Comparison of ENCODE assay signal across 8 cellular contexts in genomic region chr10:71964669-71965515, GRCh38. TPM values are rescaled to one million over a fixed set of nuclear protein-coding genes. Genes with fewer than 3 reads are reported as not detected.
A peak's percentile ranks its signal among the peaks of the same experiment; 100 is the strongest.
DNase-seq lines count a peak whose midpoint lies in the region; ATAC-seq and TF ChIP-seq lines count a peak whose summit lies in the region.

No MANE protein-coding gene starts in this region.

- peak; percentile 87 for DNase-seq in GM03348 (ENCODE audit: low spot score)
- peak; percentile 78 for DNase-seq in RPMI7951 (ENCODE audit: low read depth)
- DNase-seq in body of pancreas: peak in 3 of 4 donors; percentile 44 to 53 (median 51)
- DNase-seq in islet precursor cell: peak; percentile 78
- DNase-seq in spleen: no peak
- DNase-seq in NCI-H82 treated with DMSO at 0.1 percent for 48 hours (lab: John Stamatoyannopoulos, UW; ENCODE audit: unreplicated experiment): no peak
- DNase-seq in NCI-H524 treated with DMSO at 0.1 percent for 48 hours (lab: John Stamatoyannopoulos, UW): no peak

- H3K27ac ChIP-seq in body of pancreas (peak overlapping the region; percentile 42 to 84 (median 76)), spleen (peak overlapping the region in 7 of 8 donors; percentile 76 to 86 (median 80))

- H3K27me3 ChIP-seq in body of pancreas (no peaks in the 10 kb centered on the region), spleen (replicated peaks in 1 of 7) (peaks cover 0 to 52% (median 20%) of the 10 kb centered on the region in 7 donors)

- H3K4me1 ChIP-seq in body of pancreas (peaks cover 50% of the 10 kb centered on the region), spleen (peaks cover 0 to 35% (median 24%) of the 10 kb centered on the region in 6 donors)

- H3K9me3 ChIP-seq in body of pancreas (no peaks in the 10 kb centered on the region), spleen (no peaks in the 10 kb centered on the region)

- TF ChIP-seq CTCF in body of pancreas (IDR thresholded peaks at IDR 0.05) (no peak), spleen (IDR thresholded peaks at IDR 0.05 in 8 of 11, conservative IDR thresholded peaks at IDR 0.05 in 3 of 11) (no peak)

- H3K4me3 ChIP-seq in body of pancreas (no peak overlapping the region), spleen (peak overlapping the region; percentile 35 to 73 (median 50))

- H3K36me3 ChIP-seq in body of pancreas (replicated peaks in 1 of 2; ENCODE audit: insufficient read depth in 1 of 2, low read depth in 2 of 2) (no peaks in the 10 kb centered on the region), spleen (no peaks in the 10 kb centered on the region)

- 7 to 27% methylated on average over 23 to 59 of the region's 59 CpGs for WGBS in body of pancreas, 2 donors
- WGBS in spleen, 5 donors: 5 to 15% (median 5%) methylated on average over 19 to 59 of the region's 59 CpGs

- intact Hi-C loops in body of pancreas (cut with DNase I) (no loop called here), spleen (cut with DNase I; ENCODE audit: low total_unique reads) (no loop called here)

- TF ChIP-seq POLR2A in body of pancreas (IDR thresholded peaks at IDR 0.05) (peak in 2 of 3 donors; percentile 29 to 36), spleen (IDR thresholded peaks at IDR 0.05) (no peak)

- ATAC-seq in body of pancreas (peak; percentile 52), HG03457 (IDR thresholded peaks at IDR 0.05; ENCODE audit: unreplicated experiment) (no peak)

RNA-seq across cellular contexts. Expression of gene CHST3, which starts 0.7 kb away (rescaled TPM):
- 9.4 and 14.5 TPM in 2 replicates for total RNA-seq in RPMI7951 (2014; rRNA removed; shearing (Covaris generic))
- total RNA-seq in body of pancreas (10 to 100 TPM in 1 of 2 donors, 1 to 10 TPM in 1; 8.6 to 19.4 TPM), spleen (1 to 10 TPM; 4.1 to 8.7 (median 6.1) TPM)
- polyA plus RNA-seq in spleen: 1 to 10 TPM in 1 of 3 donors, under 1 TPM in 2; 0.28 to 1.6 (median 0.56) TPM

Comparison
In these comparisons a context has a peak if more than half of its experiments do, and no peak if none do; other contexts are left out.
1. DNase-seq: peak in GM03348 (single experiment), RPMI7951 (single experiment), body of pancreas (3 of 4) and islet precursor cell (single experiment); none in spleen (single experiment), NCI-H82 treated with DMSO at 0.1 percent for 48 hours (single experiment) and NCI-H524 treated with DMSO at 0.1 percent for 48 hours (single experiment).
2. H3K4me3 ChIP-seq: peak in spleen (8 of 8); none in body of pancreas (0 of 2).
3. POLR2A ChIP-seq: peak in body of pancreas (2 of 3); none in spleen (0 of 3).